ENCODE assay signal across 9 cellular contexts in the genomic region with DNA sequence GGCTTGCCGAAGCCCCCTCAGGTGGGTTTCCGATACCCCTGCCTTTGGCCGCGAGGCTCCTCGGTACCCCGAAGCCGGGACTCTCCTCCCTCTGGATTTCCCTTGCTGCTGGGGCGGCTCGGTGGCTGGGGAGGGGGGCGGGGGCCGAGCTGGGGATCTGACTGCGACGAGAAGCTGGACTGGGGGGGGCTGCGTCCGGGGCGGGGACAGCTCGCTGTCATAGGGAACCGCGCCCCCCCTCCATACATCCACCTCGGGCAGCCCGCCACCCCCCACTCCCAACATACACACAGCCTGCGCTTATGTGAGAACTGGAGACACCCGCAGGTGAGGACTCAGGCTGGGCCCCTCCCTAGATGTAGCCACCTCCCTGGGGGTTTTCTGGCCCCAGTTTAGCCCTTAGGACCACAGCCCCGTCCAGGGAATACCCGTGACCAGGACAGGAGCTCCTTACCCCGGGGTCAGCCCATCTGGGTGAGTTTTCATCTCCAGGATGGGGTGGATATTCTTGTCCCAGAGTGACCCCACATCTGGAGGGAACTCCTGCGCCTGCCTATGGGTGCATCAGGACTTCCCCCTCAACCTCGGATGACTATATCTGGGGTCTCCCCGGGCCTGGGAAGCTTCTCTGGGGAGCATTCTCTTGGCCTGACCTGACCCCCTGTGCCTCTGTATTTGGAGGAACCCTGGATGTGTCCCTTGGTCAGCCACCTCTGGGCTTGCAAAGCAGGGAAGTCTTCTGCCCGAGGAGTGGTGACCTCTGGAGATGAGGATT. TPM values are rescaled to one million over a fixed set of nuclear protein-coding genes. Genes with fewer than 3 reads are reported as not detected.
DNase-seq lines count a peak whose midpoint lies in the region; ATAC-seq, FAIRE-seq and TF ChIP-seq lines count a peak whose summit lies in the region.
"Had no signal": no experiment of that assay in that cellular context is flagged by ENCODE, and none has a peak within 500 bp of the region (broad histone marks: within the 10 kb centered on the region; RNA-seq: fewer than 3 reads in every experiment).

No MANE protein-coding gene starts in this region.

- no peaks in the 10 kb centered on the region for H3K36me3 Mint-ChIP-seq in activated naive CD4-positive, alpha-beta T cell treated with anti-CD3 and anti-CD28 coated beads, Interleukin-2, amount 10 ng/mL, durations not matched to agents 7 days and 5 days
- H3K36me3 Mint-ChIP-seq in activated naive CD8-positive, alpha-beta T cell, result peaks cover 4% of the 10 kb centered on the region

- DNase-seq in activated naive CD4-positive, alpha-beta T cell treated with anti-CD3 and anti-CD28 coated beads, Interleukin-2, amount 10 ng/mL, durations not matched to agents 7 days and 5 days, result peak; percentile 39
- no peak for DNase-seq in activated naive CD4-positive, alpha-beta T cell treated with Interleukin-2 at 50 U/mL for 16 hours
- DNase-seq in HepG2 (ENCODE audit: low spot score), result no peak
- no peak for DNase-seq in transverse colon
- DNase-seq in AML-193 (lab: John Stamatoyannopoulos, UW), result no peak
- no peak for DNase-seq in GM12892 (ENCODE audit: insufficient read length)

- H3K36me3 ChIP-seq in HepG2 (replicated peaks in 1 of 2; ENCODE audit: control insufficient read depth in 1 of 2, insufficient read depth in 2 of 2, low read length in 2 of 2) (no peaks in the 10 kb centered on the region), transverse colon (no peaks in the 10 kb centered on the region)

- POLR2A ChIA-PET in HepG2 (lab: Yijun Ruan, JAX), result no interaction called here

- peaks cover 45% of the 10 kb centered on the region for H3K4me1 Mint-ChIP-seq in activated naive CD4-positive, alpha-beta T cell treated with anti-CD3 and anti-CD28 coated beads, Interleukin-2, amount 10 ng/mL, durations not matched to agents 7 days and 5 days
- peaks cover 48% of the 10 kb centered on the region for H3K4me1 Mint-ChIP-seq in activated naive CD8-positive, alpha-beta T cell (ENCODE audit: low read depth)

- TF ChIP-seq POLR2A in HepG2 (IDR thresholded peaks at IDR 0.05; ENCODE audit: insufficient read depth in 1 of 2, low read depth in 2 of 2, low read length in 2 of 2), result no peak
- no peak for TF ChIP-seq POLR2A in transverse colon (IDR thresholded peaks at IDR 0.05)
- TF ChIP-seq POLR2A in GM12892 (IDR thresholded peaks at IDR 0.05; ENCODE audit: low read depth, low read length), result no peak

- H3K9me3 ChIP-seq in HepG2 (ENCODE audit: low read length), result no peaks in the 10 kb centered on the region
- no peaks in the 10 kb centered on the region for H3K9me3 ChIP-seq in transverse colon

- BruUV-seq in HepG2 (replicated peaks; lab: Mats Ljungman, UMichigan), result no TSS peak

- peaks cover 24% of the 10 kb centered on the region for H3K4me1 ChIP-seq in HepG2 (ENCODE audit: insufficient read depth, low read length)
- peaks cover 0 to 30% (median 20%) of the 10 kb centered on the region in 4 donors for H3K4me1 ChIP-seq in transverse colon

- no peak overlapping the region for H2AFZ ChIP-seq in HepG2 (ENCODE audit: low read length)

- H3K79me2 ChIP-seq in HepG2 (ENCODE audit: insufficient read depth, low read length), result no peaks in the 10 kb centered on the region

- H3K27me3 ChIP-seq in HepG2 (ENCODE audit: control insufficient read depth in 1 of 2, insufficient read depth in 2 of 2, low read length in 2 of 2) (peaks cover 9 to 38% of the 10 kb centered on the region in 2 experiments; a peak in 4 of 5 replicates), transverse colon (peaks cover 26% of the 10 kb centered on the region)

- H3K4me3 ChIP-seq in HepG2 (replicated peaks in 1 of 3; ENCODE audit: insufficient read depth in 1 of 3, low read depth in 2 of 3, low read length in 3 of 3), result peak overlapping the region; percentile 26 to 73 (median 68); a peak in 4 of 6 replicates
- H3K4me3 ChIP-seq in transverse colon, result peak overlapping the region; percentile 25 to 65 (median 56)

- no peak for ATAC-seq in HepG2
- ATAC-seq in GM21528 (IDR thresholded peaks at IDR 0.05; ENCODE audit: low FRiP score, unreplicated experiment), result no peak

- no peak for TF ChIP-seq EP300 in HepG2 (IDR thresholded peaks at IDR 0.05; ENCODE audit: low read depth in 2 of 2, low read length in 2 of 2)
- TF ChIP-seq EP300 in HepG2 (CRISPR knock-in tag; IDR thresholded peaks at IDR 0.05; ENCODE audit: borderline replicate concordance), result no peak
- no peak for TF ChIP-seq EP300 in transverse colon (IDR thresholded peaks at IDR 0.05; ENCODE audit: low read depth)

- H3K4me2 ChIP-seq in HepG2 (ENCODE audit: low read depth, low read length), result peak overlapping the region; percentile 89

- 52% methylated on average over 5 of the region's 30 CpGs for WGBS in HepG2 (ENCODE audit: low lambda C conversion rate)
- 43% methylated on average over 7 of the region's 30 CpGs; no CpG with 5 or more reads in 1 of the 2 donors for WGBS in transverse colon (ENCODE audit: low coverage in 1 of 2), 2 donors

- H3K4me3 Mint-ChIP-seq in activated naive CD4-positive, alpha-beta T cell treated with anti-CD3 and anti-CD28 coated beads, Interleukin-2, amount 10 ng/mL, durations not matched to agents 7 days and 5 days, result peak overlapping the region; percentile 45
- H3K4me3 Mint-ChIP-seq in activated naive CD8-positive, alpha-beta T cell, result peak overlapping the region; percentile 85

- no peaks in the 10 kb centered on the region for H4K20me1 ChIP-seq in HepG2 (ENCODE audit: insufficient read depth, low read length)

- TF ChIP-seq RAD21 in HepG2 (CRISPR knock-in tag; IDR thresholded peaks at IDR 0.05), result no peak

- H3K27ac ChIP-seq in HepG2 (ENCODE audit: extremely low read length, insufficient read depth, low read length) (no peak overlapping the region), transverse colon (peak overlapping the region in 3 of 4 donors; percentile 21 to 75 (median 72))

- no peak overlapping the region for H3K27ac Mint-ChIP-seq in activated naive CD4-positive, alpha-beta T cell treated with anti-CD3 and anti-CD28 coated beads, Interleukin-2, amount 10 ng/mL, durations not matched to agents 7 days and 5 days
- peak overlapping the region; percentile 46 for H3K27ac Mint-ChIP-seq in activated naive CD8-positive, alpha-beta T cell

- intact Hi-C loops in HepG2 (cut with micrococcal nuclease; ENCODE audit: unreplicated experiment), result loop anchor here (2.0 kb wide), 1 partner anchor 19 kb away; no protein-coding TSS in a partner anchor
- intact Hi-C loops in transverse colon (cut with DNase I; ENCODE audit: low total_unique reads), result loop anchor here (2.0 kb wide), 1 partner anchor 85 kb away; the partner anchor contains the start of gene AQP6

- H3K9ac ChIP-seq in HepG2 (ENCODE audit: insufficient read depth, low read depth, low read length), result no peak overlapping the region

- no peaks in the 10 kb centered on the region for H3K9me3 Mint-ChIP-seq in activated naive CD4-positive, alpha-beta T cell treated with anti-CD3 and anti-CD28 coated beads, Interleukin-2, amount 10 ng/mL, durations not matched to agents 7 days and 5 days
- H3K9me3 Mint-ChIP-seq in activated naive CD8-positive, alpha-beta T cell (ENCODE audit: low read depth), result no peaks in the 10 kb centered on the region

- CTCF ChIA-PET in activated naive CD4-positive, alpha-beta T cell treated with anti-CD3 and anti-CD28 coated beads, Interleukin-2, amount 10 ng/mL, durations not matched to agents 7 days and 5 days (lab: Charles Lee), result interaction anchor here (1.0 to 4.7 kb wide), 6 partner anchors 9 to 93 kb away, joined by 3 to 50 read pairs (median 5); no protein-coding TSS in a partner anchor
- CTCF ChIA-PET in HepG2 (lab: Yijun Ruan, JAX; ENCODE audit: low intra/inter-chr PET ratio, low total read pairs), result interaction anchor here (4.7 kb wide), 1 partner anchor 91 kb away, joined by 65 read pairs; no protein-coding TSS in a partner anchor

- FAIRE-seq in HepG2 (lab: Jason Lieb, UNC) (no peak), GM12892 (lab: Jason Lieb, UNC) (no peak)

- peaks cover 72% of the 10 kb centered on the region for H3K27me3 Mint-ChIP-seq in activated naive CD4-positive, alpha-beta T cell treated with anti-CD3 and anti-CD28 coated beads, Interleukin-2, amount 10 ng/mL, durations not matched to agents 7 days and 5 days
- H3K27me3 Mint-ChIP-seq in activated naive CD8-positive, alpha-beta T cell, result peaks cover 9% of the 10 kb centered on the region

- TF ChIP-seq CTCF in HepG2 (CRISPR knock-in tag; IDR thresholded peaks at IDR 0.05) (no peak), transverse colon (IDR thresholded peaks at IDR 0.05) (no peak)

- in situ Hi-C loops in HepG2 (cut with HindIII; ENCODE audit: extremely low pct_ligation_motif_present, low pct_unique_long_range_greater_than_20kb), result loop anchor here (5.0 to 10.0 kb wide), 2 partner anchors 86 to 193 kb away; partner anchors contain the start of gene AQP6
- in situ Hi-C loops in transverse colon (cut with MboI; ENCODE audit: low pct_ligation_motif_present in 1 of 4, low pct_unique_long_range_greater_than_20kb in 1 of 4, low sequenced_read_pairs in 3 of 4), result loop anchor here (5.0 to 25.0 kb wide), 4 partner anchors 83 to 196 kb away; partner anchors contain the start of gene AQP6 (in 2 of the 4)

RNA-seq across cellular contexts. Expression of gene ASIC1, which starts 0.7 kb away (rescaled TPM):
- 0.24 and 0.44 TPM in 2 replicates for total RNA-seq in HepG2 (2016; rRNA removed; fragmentation: Illumina TruSeq; extraction: Trizol)
- total RNA-seq in HepG2 (2016; cell fraction: cytosol; rRNA removed; fragmentation: Illumina TruSeq; extraction: Trizol; ENCODE audit: low read depth), result 0.26 and 0.30 TPM in 2 replicates
- 0.19 and 1.1 TPM in 2 replicates for total RNA-seq in HepG2 (2016; cell fraction: insoluble cytoplasmic fraction; rRNA removed; fragmentation: Illumina TruSeq; extraction: Trizol)
- 0.49 and 0.52 TPM in 2 replicates for total RNA-seq in HepG2 (2016; cell fraction: membrane; rRNA removed; fragmentation: Illumina TruSeq; extraction: Trizol)
- total RNA-seq in HepG2 (2016; cell fraction: nucleus; rRNA removed; fragmentation: Illumina TruSeq; extraction: Trizol), result 0.47 and 0.75 TPM in 2 replicates
- 1.3 and 1.5 TPM in 2 replicates for polyA plus RNA-seq in HepG2 (2011; rRNA removed)
- 0.85 and 0.98 TPM in 2 replicates for polyA plus RNA-seq in HepG2 (2011; cell fraction: cytosol; rRNA removed)
- polyA plus RNA-seq in HepG2 (2011; cell fraction: nucleus; rRNA removed), result 2.6 and 3.1 TPM in 2 replicates
- 0.56 and 0.67 TPM in 2 replicates for polyA plus RNA-seq in HepG2 (2012)
- polyA plus RNA-seq in HepG2 (2016; cell fraction: cytosol; fragmentation: Illumina TruSeq; extraction: Trizol; ENCODE audit: low read depth), result 0.34 and 0.51 TPM in 2 replicates
- polyA plus RNA-seq in HepG2 (2016; cell fraction: insoluble cytoplasmic fraction; fragmentation: Illumina TruSeq; extraction: Trizol; ENCODE audit: low read depth), result 0.59 and 0.66 TPM in 2 replicates
- polyA plus RNA-seq in HepG2 (2016; cell fraction: membrane; fragmentation: Illumina TruSeq; extraction: Trizol; ENCODE audit: low read depth), result 0.59 and 0.63 TPM in 2 replicates
- polyA plus RNA-seq in HepG2 (2016; cell fraction: nucleus; fragmentation: Illumina TruSeq; extraction: Trizol; ENCODE audit: insufficient read depth, low read depth), result 2.9 and 3.2 TPM in 2 replicates
- 2.0 and 12.2 TPM in 2 replicates for polyA minus RNA-seq in HepG2 (2011; rRNA and poly(A)+ RNA removed; ENCODE audit: low replicate concordance)
- polyA minus RNA-seq in HepG2 (2011; cell fraction: cytosol; rRNA and poly(A)+ RNA removed), result 0.40 and 0.88 TPM in 2 replicates
- polyA minus RNA-seq in HepG2 (2011; cell fraction: nucleus; rRNA and poly(A)+ RNA removed), result 0.87 and 1.3 TPM in 2 replicates
- 1 to 10 TPM in 1 of 4 donors, under 1 TPM in 3; 0.75 to 3.0 (median 0.81) TPM for total RNA-seq in transverse colon
- polyA plus RNA-seq in GM12892 (2012; ENCODE audit: missing spikeins), result 0.51 TPM
- total RNA-seq: Daoy had no signal

RNA-seq across cellular contexts. Expression of gene SMARCD1, which starts 27.1 kb away (rescaled TPM):
- 54.6 and 64.9 TPM in 2 replicates for total RNA-seq in HepG2 (2016; rRNA removed; fragmentation: Illumina TruSeq; extraction: Trizol)
- total RNA-seq in HepG2 (2016; cell fraction: cytosol; rRNA removed; fragmentation: Illumina TruSeq; extraction: Trizol; ENCODE audit: low read depth), result 18.3 and 19.3 TPM in 2 replicates
- total RNA-seq in HepG2 (2016; cell fraction: insoluble cytoplasmic fraction; rRNA removed; fragmentation: Illumina TruSeq; extraction: Trizol), result 53.8 and 56.6 TPM in 2 replicates
- total RNA-seq in HepG2 (2016; cell fraction: membrane; rRNA removed; fragmentation: Illumina TruSeq; extraction: Trizol), result 51.5 and 52.7 TPM in 2 replicates
- total RNA-seq in HepG2 (2016; cell fraction: nucleus; rRNA removed; fragmentation: Illumina TruSeq; extraction: Trizol), result 46.9 and 61.3 TPM in 2 replicates
- polyA plus RNA-seq in HepG2 (2011; rRNA removed), result 51.7 and 55.5 TPM in 2 replicates
- 35.2 and 38.4 TPM in 2 replicates for polyA plus RNA-seq in HepG2 (2011; cell fraction: cytosol; rRNA removed)
- 69.3 and 71.6 TPM in 2 replicates for polyA plus RNA-seq in HepG2 (2011; cell fraction: nucleus; rRNA removed)
- polyA plus RNA-seq in HepG2 (2012), result 35.8 and 43.5 TPM in 2 replicates
- 12.2 and 14.5 TPM in 2 replicates for polyA plus RNA-seq in HepG2 (2016; cell fraction: cytosol; fragmentation: Illumina TruSeq; extraction: Trizol; ENCODE audit: low read depth)
- 51.0 and 65.3 TPM in 2 replicates for polyA plus RNA-seq in HepG2 (2016; cell fraction: insoluble cytoplasmic fraction; fragmentation: Illumina TruSeq; extraction: Trizol; ENCODE audit: low read depth)
- polyA plus RNA-seq in HepG2 (2016; cell fraction: membrane; fragmentation: Illumina TruSeq; extraction: Trizol; ENCODE audit: low read depth), result 41.4 and 44.8 TPM in 2 replicates
- 82.4 and 96.0 TPM in 2 replicates for polyA plus RNA-seq in HepG2 (2016; cell fraction: nucleus; fragmentation: Illumina TruSeq; extraction: Trizol; ENCODE audit: insufficient read depth, low read depth)
- polyA minus RNA-seq in HepG2 (2011; rRNA and poly(A)+ RNA removed; ENCODE audit: low replicate concordance), result 82.5 and 134 TPM in 2 replicates
- polyA minus RNA-seq in HepG2 (2011; cell fraction: cytosol; rRNA and poly(A)+ RNA removed), result 41.4 and 46.1 TPM in 2 replicates
- 68.1 and 69.0 TPM in 2 replicates for polyA minus RNA-seq in HepG2 (2011; cell fraction: nucleus; rRNA and poly(A)+ RNA removed)
- 10 to 100 TPM; 23.7 to 52.4 (median 40.4) TPM for total RNA-seq in transverse colon
- polyA plus RNA-seq in GM12892 (2012; ENCODE audit: missing spikeins), result 43.4 TPM

RNA-seq across cellular contexts. Expression of gene RACGAP1, which starts 32.8 kb away (rescaled TPM):
- total RNA-seq in HepG2 (2016; rRNA removed; fragmentation: Illumina TruSeq; extraction: Trizol) (57.9 and 95.5 TPM in 2 replicates), transverse colon (10 to 100 TPM in 2 of 4 donors, 1 to 10 TPM in 2; 5.0 to 13.4 (median 9.3) TPM)
- total RNA-seq in HepG2 (2016; cell fraction: cytosol; rRNA removed; fragmentation: Illumina TruSeq; extraction: Trizol; ENCODE audit: low read depth), result 19.2 and 25.1 TPM in 2 replicates
- 56.8 and 91.5 TPM in 2 replicates for total RNA-seq in HepG2 (2016; cell fraction: insoluble cytoplasmic fraction; rRNA removed; fragmentation: Illumina TruSeq; extraction: Trizol)
- total RNA-seq in HepG2 (2016; cell fraction: membrane; rRNA removed; fragmentation: Illumina TruSeq; extraction: Trizol), result 22.2 and 24.7 TPM in 2 replicates
- total RNA-seq in HepG2 (2016; cell fraction: nucleus; rRNA removed; fragmentation: Illumina TruSeq; extraction: Trizol), result 29.8 and 36.8 TPM in 2 replicates
- polyA plus RNA-seq in HepG2 (2011; rRNA removed), result 14.0 and 16.7 TPM in 2 replicates
- polyA plus RNA-seq in HepG2 (2011; cell fraction: cytosol; rRNA removed), result 11.8 and 12.2 TPM in 2 replicates
- 15.3 and 17.4 TPM in 2 replicates for polyA plus RNA-seq in HepG2 (2011; cell fraction: nucleus; rRNA removed)
- polyA plus RNA-seq in HepG2 (2012), result 13.0 and 24.8 TPM in 2 replicates
- 3.3 and 3.8 TPM in 2 replicates for polyA plus RNA-seq in HepG2 (2016; cell fraction: cytosol; fragmentation: Illumina TruSeq; extraction: Trizol; ENCODE audit: low read depth)
- polyA plus RNA-seq in HepG2 (2016; cell fraction: insoluble cytoplasmic fraction; fragmentation: Illumina TruSeq; extraction: Trizol; ENCODE audit: low read depth), result 55.6 and 59.8 TPM in 2 replicates
- 8.3 and 9.6 TPM in 2 replicates for polyA plus RNA-seq in HepG2 (2016; cell fraction: membrane; fragmentation: Illumina TruSeq; extraction: Trizol; ENCODE audit: low read depth)
- 35.4 and 37.2 TPM in 2 replicates for polyA plus RNA-seq in HepG2 (2016; cell fraction: nucleus; fragmentation: Illumina TruSeq; extraction: Trizol; ENCODE audit: insufficient read depth, low read depth)
- 65.5 and 353 TPM in 2 replicates for polyA minus RNA-seq in HepG2 (2011; rRNA and poly(A)+ RNA removed; ENCODE audit: low replicate concordance)
- polyA minus RNA-seq in HepG2 (2011; cell fraction: cytosol; rRNA and poly(A)+ RNA removed), result 20.2 and 21.7 TPM in 2 replicates
- 17.5 and 21.2 TPM in 2 replicates for polyA minus RNA-seq in HepG2 (2011; cell fraction: nucleus; rRNA and poly(A)+ RNA removed)
- 41.6 TPM for polyA plus RNA-seq in GM12892 (2012; ENCODE audit: missing spikeins)

RNA-seq across cellular contexts. Expression of gene GPD1, which starts 45.7 kb away (rescaled TPM):
- total RNA-seq in HepG2 (2016; rRNA removed; fragmentation: Illumina TruSeq; extraction: Trizol) (30.6 and 38.1 TPM in 2 replicates), transverse colon (10 to 100 TPM in 2 of 4 donors, 1 to 10 TPM in 1, not detected in 1; 9.2 to 22.1 (median 11.3) TPM)
- total RNA-seq in HepG2 (2016; cell fraction: cytosol; rRNA removed; fragmentation: Illumina TruSeq; extraction: Trizol; ENCODE audit: low read depth), result 5.3 and 5.6 TPM in 2 replicates
- total RNA-seq in HepG2 (2016; cell fraction: insoluble cytoplasmic fraction; rRNA removed; fragmentation: Illumina TruSeq; extraction: Trizol), result 31.5 and 38.6 TPM in 2 replicates
- 8.7 and 10.6 TPM in 2 replicates for total RNA-seq in HepG2 (2016; cell fraction: membrane; rRNA removed; fragmentation: Illumina TruSeq; extraction: Trizol)
- 10.8 and 11.2 TPM in 2 replicates for total RNA-seq in HepG2 (2016; cell fraction: nucleus; rRNA removed; fragmentation: Illumina TruSeq; extraction: Trizol)
- 3.7 and 7.2 TPM in 2 replicates for polyA plus RNA-seq in HepG2 (2011; rRNA removed)
- 6.2 and 10.3 TPM in 2 replicates for polyA plus RNA-seq in HepG2 (2011; cell fraction: cytosol; rRNA removed)
- polyA plus RNA-seq in HepG2 (2011; cell fraction: nucleus; rRNA removed), result 4.8 and 7.4 TPM in 2 replicates
- 14.9 and 15.6 TPM in 2 replicates for polyA plus RNA-seq in HepG2 (2012)
- polyA plus RNA-seq in HepG2 (2016; cell fraction: cytosol; fragmentation: Illumina TruSeq; extraction: Trizol; ENCODE audit: low read depth), result 4.0 and 4.8 TPM in 2 replicates
- 25.5 and 29.7 TPM in 2 replicates for polyA plus RNA-seq in HepG2 (2016; cell fraction: insoluble cytoplasmic fraction; fragmentation: Illumina TruSeq; extraction: Trizol; ENCODE audit: low read depth)
- 6.4 and 7.3 TPM in 2 replicates for polyA plus RNA-seq in HepG2 (2016; cell fraction: membrane; fragmentation: Illumina TruSeq; extraction: Trizol; ENCODE audit: low read depth)
- polyA plus RNA-seq in HepG2 (2016; cell fraction: nucleus; fragmentation: Illumina TruSeq; extraction: Trizol; ENCODE audit: insufficient read depth, low read depth), result 14.8 and 19.3 TPM in 2 replicates
- polyA minus RNA-seq in HepG2 (2011; rRNA and poly(A)+ RNA removed; ENCODE audit: low replicate concordance), result 2.2 and 5.6 TPM in 2 replicates
- polyA minus RNA-seq in HepG2 (2011; cell fraction: cytosol; rRNA and poly(A)+ RNA removed), result 2.0 and 3.5 TPM in 2 replicates
- 5.7 and 8.7 TPM in 2 replicates for polyA minus RNA-seq in HepG2 (2011; cell fraction: nucleus; rRNA and poly(A)+ RNA removed)
- polyA plus RNA-seq in GM12892 (2012; ENCODE audit: missing spikeins), result 1.1 TPM

RNA-seq across cellular contexts. Expression of gene COX14, which starts 54.0 kb away (rescaled TPM):
- total RNA-seq in HepG2 (2016; rRNA removed; fragmentation: Illumina TruSeq; extraction: Trizol) (71.6 and 82.0 TPM in 2 replicates), transverse colon (100 to 1,000 TPM in 1 of 4 donors, 10 to 100 TPM in 3; 22.1 to 107 (median 62.0) TPM)
- 62.2 and 107 TPM in 2 replicates for total RNA-seq in HepG2 (2016; cell fraction: cytosol; rRNA removed; fragmentation: Illumina TruSeq; extraction: Trizol; ENCODE audit: low read depth)
- 70.2 and 88.8 TPM in 2 replicates for total RNA-seq in HepG2 (2016; cell fraction: insoluble cytoplasmic fraction; rRNA removed; fragmentation: Illumina TruSeq; extraction: Trizol)
- 84.4 and 106 TPM in 2 replicates for total RNA-seq in HepG2 (2016; cell fraction: membrane; rRNA removed; fragmentation: Illumina TruSeq; extraction: Trizol)
- 18.4 and 19.5 TPM in 2 replicates for total RNA-seq in HepG2 (2016; cell fraction: nucleus; rRNA removed; fragmentation: Illumina TruSeq; extraction: Trizol)
- 53.0 and 55.0 TPM in 2 replicates for polyA plus RNA-seq in HepG2 (2011; rRNA removed)
- 64.0 and 68.8 TPM in 2 replicates for polyA plus RNA-seq in HepG2 (2011; cell fraction: cytosol; rRNA removed)
- polyA plus RNA-seq in HepG2 (2011; cell fraction: nucleus; rRNA removed), result 15.7 and 16.8 TPM in 2 replicates
- 30.1 and 33.7 TPM in 2 replicates for polyA plus RNA-seq in HepG2 (2012)
- polyA plus RNA-seq in HepG2 (2016; cell fraction: cytosol; fragmentation: Illumina TruSeq; extraction: Trizol; ENCODE audit: low read depth), result 46.3 and 86.6 TPM in 2 replicates
- polyA plus RNA-seq in HepG2 (2016; cell fraction: insoluble cytoplasmic fraction; fragmentation: Illumina TruSeq; extraction: Trizol; ENCODE audit: low read depth), result 52.0 and 58.2 TPM in 2 replicates
- polyA plus RNA-seq in HepG2 (2016; cell fraction: membrane; fragmentation: Illumina TruSeq; extraction: Trizol; ENCODE audit: low read depth), result 51.4 and 62.9 TPM in 2 replicates
- 29.1 and 31.5 TPM in 2 replicates for polyA plus RNA-seq in HepG2 (2016; cell fraction: nucleus; fragmentation: Illumina TruSeq; extraction: Trizol; ENCODE audit: insufficient read depth, low read depth)
- polyA minus RNA-seq in HepG2 (2011; rRNA and poly(A)+ RNA removed; ENCODE audit: low replicate concordance), result 27.5 and 131 TPM in 2 replicates
- 8.7 and 10.3 TPM in 2 replicates for polyA minus RNA-seq in HepG2 (2011; cell fraction: cytosol; rRNA and poly(A)+ RNA removed)
- 10.3 and 10.8 TPM in 2 replicates for polyA minus RNA-seq in HepG2 (2011; cell fraction: nucleus; rRNA and poly(A)+ RNA removed)
- 83.6 TPM for polyA plus RNA-seq in GM12892 (2012; ENCODE audit: missing spikeins)
